ENCODE assay signal across 17 cellular contexts in genomic region chr17:82666931-82667667, GRCh38.
"Had no signal": no experiment of that assay in that cellular context is flagged by ENCODE, and none has a peak within 500 bp of the region (broad histone marks: within the 10 kb centered on the region; RNA-seq: fewer than 3 reads in every experiment).

No MANE protein-coding gene starts in this region.

- H3K36me3 Mint-ChIP-seq: naive B cell had no signal

- H3K9me3 Mint-ChIP-seq: naive B cell; nephron; stimulated activated naive B cell treated with anti-CD40 and anti-IgM and Interleukin-4, amounts not matched to agents 10 μg/mL and 1 μg/mL and 100 μg/mL, for 72 hours; stimulated activated naive CD8-positive, alpha-beta T cell treated with anti-CD3 and anti-CD28 coated beads, Interleukin-15, amount 100 ng/mL, for 72 hours had no signal

- DNase-seq: effector CD8-positive, alpha-beta T cell; heart right ventricle; hypothalamus; kidney glomerular epithelial cell; mesendoderm; naive B cell; sigmoid colon; stimulated activated CD4-positive, alpha-beta T cell treated with anti-CD3 and anti-CD28 coated beads, Interleukin-2, amount 100 ng/mL, for 24 hours; stimulated activated CD4-positive, alpha-beta T cell treated with anti-CD3 and anti-CD28 coated beads, Interleukin-4, amount 100 ng/mL, for 4 hours; stimulated activated naive B cell treated with anti-CD40 and anti-IgM and Interleukin-4, amounts not matched to agents 10 μg/mL and 1 μg/mL and 100 μg/mL, for 72 hours; stimulated activated naive CD8-positive, alpha-beta T cell treated with anti-CD3 and anti-CD28 coated beads, Interleukin-15, amount 100 ng/mL, for 72 hours; trophoblast cell had no signal

- H3K27ac Mint-ChIP-seq: nephron; stimulated activated naive B cell treated with anti-CD40 and anti-IgM and Interleukin-4, amounts not matched to agents 10 μg/mL and 1 μg/mL and 100 μg/mL, for 72 hours; stimulated activated naive CD8-positive, alpha-beta T cell treated with anti-CD3 and anti-CD28 coated beads, Interleukin-15, amount 100 ng/mL, for 72 hours had no signal

- H3K4me3 Mint-ChIP-seq: nephron; stimulated activated naive B cell treated with anti-CD40 and anti-IgM and Interleukin-4, amounts not matched to agents 10 μg/mL and 1 μg/mL and 100 μg/mL, for 72 hours; stimulated activated naive CD8-positive, alpha-beta T cell treated with anti-CD3 and anti-CD28 coated beads, Interleukin-15, amount 100 ng/mL, for 72 hours had no signal

- H3K36me3 ChIP-seq: neutrophil, right atrium auricular region, sigmoid colon had no signal

- H3K27me3 ChIP-seq: heart right ventricle, right atrium auricular region, sigmoid colon had no signal

- ATAC-seq: stimulated activated naive B cell treated with anti-CD40 and anti-IgM and Interleukin-4, amounts not matched to agents 10 μg/mL and 1 μg/mL and 100 μg/mL, for 72 hours; stimulated activated naive CD8-positive, alpha-beta T cell treated with anti-CD3 and anti-CD28 coated beads, Interleukin-15, amount 100 ng/mL, for 72 hours had no signal

- H3K27ac ChIP-seq: coronary artery, heart right ventricle, neutrophil, right atrium auricular region, sigmoid colon, skin epidermis had no signal

- H3K4me3 ChIP-seq: coronary artery, heart right ventricle, right atrium auricular region, sigmoid colon, skin epidermis had no signal

- H3K9me3 ChIP-seq: heart right ventricle, neutrophil, right atrium auricular region, sigmoid colon had no signal
